20 cellular contexts compared by ENCODE assay signal in genomic region chr2:222865301-222865700, GRCh38. TPM values are rescaled to one million over a fixed set of nuclear protein-coding genes. Genes with fewer than 3 reads are reported as not detected.
A peak's percentile ranks its signal among the peaks of the same experiment; 100 is the strongest.
DNase-seq lines count a peak whose midpoint lies in the region; ATAC-seq, FAIRE-seq and TF ChIP-seq lines count a peak whose summit lies in the region.
"Had no signal": no experiment of that assay in that cellular context is flagged by ENCODE, and none has a peak within 500 bp of the region (broad histone marks: within the 10 kb centered on the region; RNA-seq: fewer than 3 reads in every experiment).

No MANE protein-coding gene starts in this region.

- H3K79me1 ChIP-seq in H9 (ENCODE audit: insufficient read depth, low read depth, low read length, poor library complexity, severe bottlenecking), result peaks cover 7% of the 10 kb centered on the region

- H3K4me1 ChIP-seq in A549, result peaks cover 78% of the 10 kb centered on the region
- peaks cover 29% of the 10 kb centered on the region for H3K4me1 ChIP-seq in H9 (ENCODE audit: insufficient read depth, low read length)
- H3K4me1 ChIP-seq in keratinocyte (ENCODE audit: control insufficient read depth, extremely low read depth, insufficient read depth, low read length), result peaks cover 26% of the 10 kb centered on the region

- H3T11ph ChIP-seq in H9 (ENCODE audit: low read length), result no peak overlapping the region

- H4K5ac ChIP-seq in H9 (ENCODE audit: insufficient read length, low read depth, low read length), result no peak overlapping the region

- H3K9me3 ChIP-seq in A549 (no peaks in the 10 kb centered on the region), H9 (ENCODE audit: control insufficient read depth, low read depth, low read length) (no peaks in the 10 kb centered on the region), keratinocyte (ENCODE audit: control insufficient read depth, low read depth, low read length) (no peaks in the 10 kb centered on the region), WERI-Rb-1 (ENCODE audit: severe bottlenecking) (no peaks in the 10 kb centered on the region)

- H3K4me1 Mint-ChIP-seq in H9 (peaks cover 6 to 10% of the 10 kb centered on the region in 2 experiments), chondrocyte (ENCODE audit: low read depth) (peaks cover 10% of the 10 kb centered on the region)

- TF ChIP-seq CTCF in A549 (IDR thresholded peaks at IDR 0.05), result no peak
- no peak for TF ChIP-seq CTCF in H9 (conservative IDR thresholded peaks at IDR 0.05)
- no peak for TF ChIP-seq CTCF in VCaP (conservative IDR thresholded peaks at IDR 0.05)
- no peak for TF ChIP-seq CTCF in keratinocyte (optimal IDR thresholded peaks at IDR 0.05 in 1 of 3, IDR thresholded peaks at IDR 0.05 in 1 of 3, conservative IDR thresholded peaks at IDR 0.05 in 1 of 3; ENCODE audit: extremely low read depth in 1 of 3, insufficient read depth in 2 of 3, low read length in 3 of 3)
- no peak for TF ChIP-seq CTCF in WERI-Rb-1 (IDR thresholded peaks at IDR 0.05; ENCODE audit: low read depth, low read length)
- no peak for TF ChIP-seq CTCF in chondrocyte (IDR thresholded peaks at IDR 0.05)

- H2BK12ac ChIP-seq in H9 (ENCODE audit: insufficient read length, low read depth, low read length), result no peak overlapping the region

- peak overlapping the region; percentile 83 for H2BK20ac ChIP-seq in H9 (ENCODE audit: low read depth, low read length, poor library complexity, severe bottlenecking)

- no peak overlapping the region for H3K4ac ChIP-seq in H9 (ENCODE audit: low read depth, low read length)

- TF ChIP-seq RAD21 in A549 (conservative IDR thresholded peaks at IDR 0.05 in 1 of 2, IDR thresholded peaks at IDR 0.05 in 1 of 2), result no peak

- H3K79me2 ChIP-seq in H9 (ENCODE audit: insufficient read depth, low read length) (peaks cover 67% of the 10 kb centered on the region; the same call in 1 of the 2 replicates), keratinocyte (ENCODE audit: control insufficient read depth, insufficient read depth, low read length) (peaks cover 94% of the 10 kb centered on the region)

- dilution Hi-C loops in keratinocyte (cut with MboI; ENCODE audit: extremely low pct_ligation_motif_present, low sequenced_read_pairs), result no loop called here

- ATAC-seq in A549, result no peak
- no peak for ATAC-seq in GM21526 (IDR thresholded peaks at IDR 0.05; ENCODE audit: low FRiP score, unreplicated experiment)
- ATAC-seq in GM18511 (IDR thresholded peaks at IDR 0.05; ENCODE audit: unreplicated experiment), result no peak
- ATAC-seq: Panc1, Right ventricle myocardium inferior had no signal

- no peak overlapping the region for H3K23ac ChIP-seq in H9 (ENCODE audit: insufficient read length, low read depth, low read length)

- no peak for TF ChIP-seq EP300 in A549 (IDR thresholded peaks at IDR 0.05)

- H3K9me3 Mint-ChIP-seq in H9, result no peaks in the 10 kb centered on the region; a peak in 1 of 5 replicates
- no peaks in the 10 kb centered on the region for H3K9me3 Mint-ChIP-seq in chondrocyte (ENCODE audit: low read depth)
- H3K9me3 Mint-ChIP-seq: CD14-positive monocyte, IgD-negative memory B cell had no signal

- peak overlapping the region in 2 of 3 experiments; percentile 2 to 17; a peak in 4 of 7 replicates for H3K27ac Mint-ChIP-seq in H9
- no peak overlapping the region for H3K27ac Mint-ChIP-seq in chondrocyte (ENCODE audit: unreplicated experiment)
- H3K27ac Mint-ChIP-seq: CD14-positive monocyte, IgD-negative memory B cell had no signal

- H3K4me3 ChIP-seq in A549 (no peak overlapping the region), keratinocyte (ENCODE audit: control insufficient read depth in 2 of 3, extremely low read depth in 1 of 3, insufficient read depth in 2 of 3, low read depth in 1 of 3, low read length in 3 of 3) (no peak overlapping the region), WERI-Rb-1 (ENCODE audit: low read depth, low read length) (no peak overlapping the region)

- no peak for DNase-seq in A549 (ENCODE audit: low read depth in 1 of 2, low spot score in 1 of 2)
- no peak for DNase-seq in H9
- no peak for DNase-seq in keratinocyte (ENCODE audit: low read depth, low spot score)
- DNase-seq in WERI-Rb-1, result no peak
- no peak for DNase-seq in chondrocyte (ENCODE audit: low spot score)
- DNase-seq: DMS 273 treated with DMSO at 0.1 percent for 48 hours, GF-D8, H7, NCI-H1417 treated with DMSO at 0.1 percent for 48 hours, NCI-H1930, NCI-H2171, NCI-H446 had no signal

- WGBS in A549 (ENCODE audit: missing lambda C conversion rate), result 31% methylated on average over 2 of the region's 2 CpGs
- no CpG with 5 or more reads among the region's 2 CpGs for WGBS in H9 (ENCODE audit: extremely low coverage, insufficient read length, low lambda C conversion rate)

- peaks cover 8% of the 10 kb centered on the region for H3K9me1 ChIP-seq in keratinocyte (ENCODE audit: control insufficient read depth, extremely low read depth, insufficient read depth, low read length)

- H4K20me1 ChIP-seq in H9 (ENCODE audit: control insufficient read depth, insufficient read depth, insufficient read length), result no peaks in the 10 kb centered on the region
- H4K20me1 ChIP-seq in keratinocyte (ENCODE audit: control insufficient read depth, extremely low read depth, insufficient read depth, low read length), result peaks cover 48% of the 10 kb centered on the region

- H3K27me3 ChIP-seq in H9 (ENCODE audit: insufficient read depth, low read length) (no peaks in the 10 kb centered on the region), keratinocyte (ENCODE audit: control insufficient read depth, extremely low read depth, insufficient read depth, low read length) (no peaks in the 10 kb centered on the region), WERI-Rb-1 (ENCODE audit: insufficient read depth, low read depth, severe bottlenecking) (no peaks in the 10 kb centered on the region)

- H2BK5ac ChIP-seq in H9 (ENCODE audit: insufficient read length, low read length), result no peak overlapping the region

- no peak overlapping the region for H3K4me3 Mint-ChIP-seq in H9
- no peak overlapping the region for H3K4me3 Mint-ChIP-seq in chondrocyte (ENCODE audit: unreplicated experiment)
- H3K4me3 Mint-ChIP-seq: CD14-positive monocyte had no signal

- no peak overlapping the region for H2BK15ac ChIP-seq in H9 (ENCODE audit: low read depth, low read length)

- H3K4me2 ChIP-seq in A549 (peak overlapping the region; percentile 83), H9 (ENCODE audit: insufficient read depth, insufficient read length, low read length) (no peak overlapping the region), keratinocyte (ENCODE audit: control insufficient read depth, extremely low read depth, insufficient read depth, low read depth, low read length) (peak overlapping the region; percentile 16)

- H3K27me3 Mint-ChIP-seq in H9 (ENCODE audit: low read depth) (no peaks in the 10 kb centered on the region), chondrocyte (ENCODE audit: low read depth) (no peaks in the 10 kb centered on the region)
- H3K27me3 Mint-ChIP-seq: IgD-negative memory B cell had no signal

- no peak for TF ChIP-seq POLR2A in A549 (IDR thresholded peaks at IDR 0.05; ENCODE audit: low read length)

- no peak overlapping the region for H3K9ac ChIP-seq in H9 (ENCODE audit: extremely low read depth, insufficient read length, low read length)
- no peak overlapping the region for H3K9ac ChIP-seq in keratinocyte (ENCODE audit: control insufficient read depth, extremely low read depth, insufficient read depth, low read length)

- no peak overlapping the region for H2BK120ac ChIP-seq in H9 (ENCODE audit: low read depth, low read length, poor library complexity, severe bottlenecking)

- H3K18ac ChIP-seq in H9 (ENCODE audit: insufficient read length, low read depth, low read length), result no peak overlapping the region

- CTCF ChIA-PET in A549 (lab: Yijun Ruan, JAX), result interaction anchor here (0.9 to 2.6 kb wide), 5 partner anchors 24 to 68 kb away, joined by 3 to 7 read pairs (median 4); no protein-coding TSS in a partner anchor

- H3K27ac ChIP-seq in A549 (no peak overlapping the region; a peak in 1 of 6 replicates), H9 (ENCODE audit: insufficient read length, low read depth, low read length) (no peak overlapping the region), VCaP (peak overlapping the region; percentile 18; the same call in 1 of the 2 replicates), keratinocyte (ENCODE audit: control insufficient read depth, insufficient read depth, low read length) (no peak overlapping the region), WERI-Rb-1 (no peak overlapping the region)

- POLR2A ChIA-PET in A549 (lab: Yijun Ruan, JAX), result no interaction called here

- H3K36me3 ChIP-seq in keratinocyte (ENCODE audit: control insufficient read depth in 2 of 2, extremely low read depth in 1 of 2, insufficient read depth in 2 of 2, low read length in 2 of 2) (peaks cover 0 to 4% of the 10 kb centered on the region in 2 experiments), WERI-Rb-1 (peaks cover 3% of the 10 kb centered on the region; the same call in 1 of the 2 replicates)

- H2AK5ac ChIP-seq in H9 (ENCODE audit: insufficient read length, low read length), result no peak overlapping the region

- H4K91ac ChIP-seq in H9 (ENCODE audit: insufficient read length, low read depth, low read length), result no peak overlapping the region

- H4K8ac ChIP-seq in H9 (replicated peaks; ENCODE audit: insufficient read length, low read depth, low read length), result no peak overlapping the region

- H3K36me3 Mint-ChIP-seq in H9 (ENCODE audit: insufficient read depth in 1 of 3, low read depth in 3 of 3), result peaks cover 0 to 4% (median 0%) of the 10 kb centered on the region in 3 experiments; a peak in 2 of 7 replicates
- H3K36me3 Mint-ChIP-seq in chondrocyte (ENCODE audit: low read depth), result no peaks in the 10 kb centered on the region
- H3K36me3 Mint-ChIP-seq: IgD-negative memory B cell had no signal

- peaks cover 7% of the 10 kb centered on the region for H3K23me2 ChIP-seq in H9 (ENCODE audit: insufficient read length, low read depth, low read length, poor library complexity, severe bottlenecking)

- FAIRE-seq in A549 (lab: Jason Lieb, UNC) (no peak), keratinocyte (lab: Jason Lieb, UNC) (no peak)
- FAIRE-seq: GM12892 had no signal

- H3K14ac ChIP-seq in H9 (ENCODE audit: insufficient read depth, low read length), result no peak overlapping the region

- H2AFZ ChIP-seq in H9 (ENCODE audit: low read length) (no peak overlapping the region), keratinocyte (ENCODE audit: control insufficient read depth, low read length) (no peak overlapping the region)

- H3K56ac ChIP-seq in H9 (ENCODE audit: insufficient read length, low read depth, low read length), result no peak overlapping the region

RNA-seq across cellular contexts. Expression of gene ACSL3, which starts 4.5 kb away (rescaled TPM):
- 160 and 209 TPM in 2 replicates for polyA plus RNA-seq in A549 (2011; rRNA removed)
- 35.0 and 40.1 TPM in 2 replicates for polyA plus RNA-seq in A549 (2012; cell fraction: cytosol; rRNA removed)
- 48.9 and 60.2 TPM in 2 replicates for polyA plus RNA-seq in A549 (2012; cell fraction: nucleus; rRNA removed)
- 89.1 to 142 TPM (median 128 TPM) in 3 replicates for polyA plus RNA-seq in A549 (2017; fragmentation: RNase III; extraction: RNeasy Plus Mini Kit Qiagen cat#74134 plus additional on column Dnase treatment)
- polyA minus RNA-seq in A549 (2011; rRNA and poly(A)+ RNA removed), result 149 and 161 TPM in 2 replicates
- 60.9 and 62.7 TPM in 2 replicates for total RNA-seq in H9 (2021)
- polyA plus RNA-seq in keratinocyte, result 102 to 197 TPM (median 180 TPM) in 3 replicates
- 545 TPM for polyA plus RNA-seq in keratinocyte (2011; ENCODE audit: low read depth)
- 46.9 and 122 TPM in 2 replicates for polyA plus RNA-seq in keratinocyte (2011; cell fraction: cytosol; rRNA removed)
- polyA plus RNA-seq in keratinocyte (2011; cell fraction: nucleus; rRNA removed), result 224 and 250 TPM in 2 replicates
- 109 and 122 TPM in 2 replicates for polyA plus RNA-seq in keratinocyte (2012; ENCODE audit: low replicate concordance)
- 157 to 338 TPM (median 294 TPM) in 3 replicates for polyA minus RNA-seq in keratinocyte
- polyA minus RNA-seq in keratinocyte (2011; cell fraction: cytosol; rRNA and poly(A)+ RNA removed), result 91.5 TPM
- 249 and 497 TPM in 2 replicates for polyA minus RNA-seq in keratinocyte (2011; cell fraction: nucleus; rRNA and poly(A)+ RNA removed)
- 88.4 to 115 TPM (median 107 TPM) in 3 replicates for total RNA-seq in chondrocyte
